In the genomic region with DNA sequence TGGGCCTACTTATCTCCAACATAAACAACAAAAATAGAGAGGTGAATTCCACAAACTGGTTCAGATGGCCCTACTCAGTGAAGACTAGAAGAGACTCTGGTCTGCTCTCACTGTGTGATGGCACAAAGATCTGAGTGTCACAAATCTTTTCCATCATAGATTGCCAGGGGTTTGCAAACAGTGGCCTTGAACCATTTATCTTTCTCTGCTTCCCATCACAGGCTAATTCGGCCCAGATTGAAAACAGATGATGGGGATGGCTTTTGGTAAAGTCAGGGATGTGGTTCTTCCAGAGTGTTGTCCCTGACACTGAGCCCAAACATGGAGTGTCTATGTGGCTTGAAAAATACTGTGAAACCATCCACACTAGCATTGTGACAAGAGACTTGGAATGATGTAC, we compare ENCODE assay signal across 33 cellular contexts. TPM values are rescaled to one million over a fixed set of nuclear protein-coding genes. Genes with fewer than 3 reads are reported as not detected.
"Had no signal": no experiment of that assay in that cellular context is flagged by ENCODE, and none has a peak within 500 bp of the region (broad histone marks: within the 10 kb centered on the region; RNA-seq: fewer than 3 reads in every experiment).

No MANE protein-coding gene starts in this region.

- H3K27ac Mint-ChIP-seq: memory B cell; naive B cell; natural killer cell treated with Interleukin-12 subunit alpha and Interleukin-12 subunit beta and Interleukin-15 and Interleukin-18, amount 100 ng/mL, for 72 hours; neural progenitor cell; progenitor cell of endocrine pancreas; stimulated activated effector memory CD8-positive, alpha-beta T cell treated with anti-CD3 and anti-CD28 coated beads, Interleukin-12 subunit alpha, Interleukin-12 subunit beta, amount 100 ng/mL, for 72 hours had no signal

- H3K4me1 Mint-ChIP-seq: memory B cell; naive B cell; neural progenitor cell; stimulated activated effector memory CD8-positive, alpha-beta T cell treated with anti-CD3 and anti-CD28 coated beads, Interleukin-12 subunit alpha, Interleukin-12 subunit beta, amount 100 ng/mL, for 72 hours had no signal

- H3K4me2 ChIP-seq: hepatocyte, neural progenitor cell had no signal

- H3K27ac ChIP-seq: dorsolateral prefrontal cortex, foreskin keratinocyte, gastroesophageal sphincter, heart left ventricle, hepatocyte, neural progenitor cell, parathyroid adenoma, right atrium auricular region, stomach, thyroid gland, vagina had no signal

- H3K4me3 Mint-ChIP-seq: memory B cell; naive B cell; natural killer cell treated with Interleukin-12 subunit alpha and Interleukin-12 subunit beta and Interleukin-15 and Interleukin-18, amount 100 ng/mL, for 72 hours; neural progenitor cell; stimulated activated effector memory CD8-positive, alpha-beta T cell treated with anti-CD3 and anti-CD28 coated beads, Interleukin-12 subunit alpha, Interleukin-12 subunit beta, amount 100 ng/mL, for 72 hours had no signal

- H3K27me3 ChIP-seq: foreskin keratinocyte, gastroesophageal sphincter, heart left ventricle, hepatocyte, neural progenitor cell, right atrium auricular region, thyroid gland, vagina had no signal

- H3K4me1 ChIP-seq: gastroesophageal sphincter, heart left ventricle, neural progenitor cell, parathyroid adenoma, right atrium auricular region, stomach, thyroid gland, vagina had no signal

- H3K36me3 Mint-ChIP-seq: memory B cell; naive B cell; natural killer cell treated with Interleukin-12 subunit alpha and Interleukin-12 subunit beta and Interleukin-15 and Interleukin-18, amount 100 ng/mL, for 72 hours; neural progenitor cell; stimulated activated effector memory CD8-positive, alpha-beta T cell treated with anti-CD3 and anti-CD28 coated beads, Interleukin-12 subunit alpha, Interleukin-12 subunit beta, amount 100 ng/mL, for 72 hours had no signal

- H3K36me3 ChIP-seq: gastroesophageal sphincter, heart left ventricle, neural progenitor cell, right atrium auricular region, stomach, thyroid gland, vagina had no signal

- H3K4me3 ChIP-seq: dorsolateral prefrontal cortex, gastroesophageal sphincter, heart left ventricle, hepatocyte, lung, neural progenitor cell, right atrium auricular region, stomach, thyroid gland, vagina had no signal

- DNase-seq: cortex of kidney; dorsolateral prefrontal cortex; effector CD4-positive, alpha-beta T cell; foreskin keratinocyte; heart left ventricle; kidney; naive B cell; stimulated activated CD4-positive, alpha-beta T cell treated with anti-CD3 and anti-CD28 coated beads, Interleukin-2, amount 100 ng/mL, for 24 hours; stimulated activated CD4-positive, alpha-beta T cell treated with anti-CD3 and anti-CD28 coated beads, Interleukin-4, amount 100 ng/mL, for 24 hours; stimulated activated naive CD4-positive, alpha-beta T cell treated with Interleukin-2 at 50 U/mL for 16 hours; stomach; trophoblast cell had no signal

- H2AFZ ChIP-seq: hepatocyte, neural progenitor cell, parathyroid adenoma had no signal

- H3K27me3 Mint-ChIP-seq: memory B cell, naive B cell, progenitor cell of endocrine pancreas had no signal

- H3K79me2 ChIP-seq: hepatocyte, parathyroid adenoma had no signal

- FAIRE-seq: kidney had no signal

- H3K9me3 Mint-ChIP-seq: memory B cell; natural killer cell treated with Interleukin-12 subunit alpha and Interleukin-12 subunit beta and Interleukin-15 and Interleukin-18, amount 100 ng/mL, for 72 hours; neural progenitor cell; stimulated activated effector memory CD8-positive, alpha-beta T cell treated with anti-CD3 and anti-CD28 coated beads, Interleukin-12 subunit alpha, Interleukin-12 subunit beta, amount 100 ng/mL, for 72 hours had no signal

- ATAC-seq: foreskin keratinocyte; gastroesophageal sphincter; heart left ventricle; left lobe of liver; natural killer cell treated with Interleukin-12 subunit alpha and Interleukin-12 subunit beta and Interleukin-15 and Interleukin-18, amount 100 ng/mL, for 72 hours; sciatic nerve; stimulated activated effector memory CD8-positive, alpha-beta T cell treated with anti-CD3 and anti-CD28 coated beads, Interleukin-12 subunit alpha, Interleukin-12 subunit beta, amount 100 ng/mL, for 72 hours had no signal

- H3K9me3 ChIP-seq: gastroesophageal sphincter, heart left ventricle, right atrium auricular region, stomach, thyroid gland, vagina had no signal

- H3K9ac ChIP-seq: neural progenitor cell, parathyroid adenoma had no signal

RNA-seq across cellular contexts. Expression of gene PLAC1, which starts 25.1 kb away (rescaled TPM):
- total RNA-seq: gastroesophageal sphincter; kidney; left lobe of liver; liver; mononuclear cell; natural killer cell treated with Interleukin-12 subunit alpha and Interleukin-12 subunit beta and Interleukin-15 and Interleukin-18, amount 100 ng/mL, for 72 hours; osteoblast; progenitor cell of endocrine pancreas; right atrium auricular region; sciatic nerve; skeletal muscle tissue; stomach; subcutaneous adipose tissue; temporal lobe; thyroid gland; vagina had no signal
- polyA plus RNA-seq: esophagus, heart left ventricle, liver, stomach had no signal
